In the genomic region with DNA sequence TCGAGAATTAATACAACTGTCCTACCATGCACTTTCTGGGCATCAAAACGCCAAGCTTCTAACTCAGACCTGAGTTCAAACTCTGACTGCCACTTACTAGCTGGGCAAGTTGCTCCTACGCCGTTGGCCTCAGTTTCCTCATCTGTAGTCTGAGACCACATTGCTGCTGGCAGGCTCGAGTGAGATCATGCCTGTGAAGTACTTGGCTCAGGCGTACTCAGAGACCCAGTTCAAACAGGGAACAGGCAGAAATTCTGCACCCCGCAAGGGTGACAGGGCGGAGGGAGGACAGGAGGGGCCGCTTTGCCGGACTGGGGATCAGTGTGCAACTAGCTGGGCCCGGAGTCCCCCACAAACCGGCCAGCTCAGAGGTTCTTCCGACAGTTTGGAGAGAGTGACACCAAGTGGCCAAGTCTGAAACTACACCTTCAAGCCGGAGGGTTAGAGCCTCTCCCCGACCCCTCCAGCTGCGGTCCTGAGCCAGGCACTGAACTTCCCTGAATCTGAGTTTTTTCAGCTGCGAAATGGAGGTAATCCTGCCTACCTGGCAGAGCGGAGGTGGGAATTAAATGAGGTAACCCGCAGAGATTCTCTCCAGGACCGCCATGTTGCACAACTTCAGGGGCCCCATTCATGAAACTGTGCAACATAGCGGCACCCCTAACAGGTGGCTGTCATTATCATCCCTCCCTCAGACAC, we compare ENCODE assay signal across 8 cellular contexts. TPM values are rescaled to one million over a fixed set of nuclear protein-coding genes. Genes with fewer than 3 reads are reported as not detected.
DNase-seq lines count a peak whose midpoint lies in the region; ATAC-seq and TF ChIP-seq lines count a peak whose summit lies in the region.

No MANE protein-coding gene starts in this region.

- intact Hi-C loops in CD4-positive, alpha-beta T cell (cut with DNase I, micrococcal nuclease) = loop anchor here (1.0 to 5.0 kb wide), 4 partner anchors 274 to 482 kb away; partner anchors contain the start of genes CEBPB (in 1 of the 2) and SNAI1 (in 1 of the 2)

- peaks cover 3% of the 10 kb centered on the region; the same call in 1 of the 2 replicates for H3F3A ChIP-seq in GM23248 (ENCODE audit: insufficient read depth)

- POLR2A ChIA-PET in CD4-positive, alpha-beta T cell (lab: Charles Lee) = interaction anchor here (0.6 to 1.2 kb wide), 5 partner anchors 20 to 302 kb away, joined by 3 to 4 read pairs (median 3); no protein-coding TSS in a partner anchor

- ATAC-seq in CD4-positive, alpha-beta T cell (ENCODE audit: poor library complexity) = peak; percentile 75
- peak; percentile 83 to 85 for ATAC-seq in stimulated activated naive B cell treated with anti-CD40 and anti-IgM and Interleukin-4, amounts not matched to agents 10 μg/mL and 1 μg/mL and 100 μg/mL, for 72 hours (replicated peaks)
- ATAC-seq in GM18867 (IDR thresholded peaks at IDR 0.05; ENCODE audit: unreplicated experiment) = no peak

- in situ Hi-C loops in GM23248 (cut with MboI) = loop anchor here (5.0 kb wide), 1 partner anchor 277 kb away; no protein-coding TSS in a partner anchor

- H2AFZ ChIP-seq in GM23248 = peak overlapping the region; percentile 77

- H3K4me2 ChIP-seq in GM23248 (ENCODE audit: unreplicated experiment) = peak overlapping the region; percentile 79

- CTCF ChIA-PET in CD4-positive, alpha-beta T cell (lab: Charles Lee) = interaction anchor here (0.6 to 3.0 kb wide), 6 partner anchors 14 to 282 kb away, joined by 3 to 12 read pairs (median 4); no protein-coding TSS in a partner anchor

- no peaks in the 10 kb centered on the region for H4K20me1 ChIP-seq in GM23248 (ENCODE audit: insufficient read depth)

- H3K9me3 ChIP-seq in CD4-positive, alpha-beta T cell (ENCODE audit: control insufficient read depth, low read length) = no peaks in the 10 kb centered on the region
- H3K9me3 ChIP-seq in GM23248 (ENCODE audit: low read depth) = no peaks in the 10 kb centered on the region

- H3K79me2 ChIP-seq in GM23248 (ENCODE audit: insufficient read depth) = no peaks in the 10 kb centered on the region

- peaks cover 5% of the 10 kb centered on the region for H3K4me1 Mint-ChIP-seq in CD4-positive, alpha-beta T cell (ENCODE audit: low read depth)
- peaks cover 19% of the 10 kb centered on the region for H3K4me1 Mint-ChIP-seq in mesothelial cell of epicardium
- peaks cover 10 to 15% of the 10 kb centered on the region in 2 donors for H3K4me1 Mint-ChIP-seq in stimulated activated naive B cell treated with anti-CD40 and anti-IgM and Interleukin-4, amounts not matched to agents 10 μg/mL and 1 μg/mL and 100 μg/mL, for 72 hours

- no peak overlapping the region for H3K4me3 Mint-ChIP-seq in CD4-positive, alpha-beta T cell
- H3K4me3 Mint-ChIP-seq in mesothelial cell of epicardium = no peak overlapping the region
- peak overlapping the region in 1 of 2 donors; percentile 28 for H3K4me3 Mint-ChIP-seq in stimulated activated naive B cell treated with anti-CD40 and anti-IgM and Interleukin-4, amounts not matched to agents 10 μg/mL and 1 μg/mL and 100 μg/mL, for 72 hours

- no peak overlapping the region for H3K27ac ChIP-seq in CD4-positive, alpha-beta T cell (ENCODE audit: low read depth, low read length)
- H3K27ac ChIP-seq in GM23248 = no peak overlapping the region

- DNase-seq in CD4-positive, alpha-beta T cell = peak; percentile 30 to 60 (median 42)
- DNase-seq in GM23248 (peak; percentile 75), NCI-H510A treated with DMSO at 0.1 percent for 48 hours (lab: John Stamatoyannopoulos, UW) (peak; percentile 47), mesothelial cell of epicardium (ENCODE audit: low spot score in 2 of 2, unreplicated experiment in 2 of 2) (peak; percentile 39 to 71)
- peak; percentile 29 to 43 for DNase-seq in activated CD4-positive, alpha-beta T cell treated with anti-CD3 and anti-CD28 coated beads, Interleukin-2, amount 50 U/mL, for 4 hours
- peak; percentile 30 for DNase-seq in effector CD4-positive, alpha-beta T cell
- peak; percentile 49 for DNase-seq in stimulated activated naive B cell treated with anti-CD40 and anti-IgM and Interleukin-4, amounts not matched to agents 10 μg/mL and 1 μg/mL and 100 μg/mL, for 72 hours

- TF ChIP-seq CTCF in CD4-positive, alpha-beta T cell (IDR thresholded peaks at IDR 0.05) = peak; percentile 80
- TF ChIP-seq CTCF in mesothelial cell of epicardium (IDR thresholded peaks at IDR 0.05; ENCODE audit: unreplicated experiment) = peak; percentile 93

- peak overlapping the region; percentile 51 for H3K4me3 ChIP-seq in GM23248

- H3K27me3 ChIP-seq in CD4-positive, alpha-beta T cell (ENCODE audit: control insufficient read depth, insufficient read depth, low read length) = no peaks in the 10 kb centered on the region
- no peaks in the 10 kb centered on the region for H3K27me3 ChIP-seq in GM23248 (replicated peaks; ENCODE audit: insufficient read depth)

- 10 to 12% methylated on average over 21 of the region's 21 CpGs for WGBS in GM23248 (ENCODE audit: low coverage in 1 of 2, low lambda C conversion rate in 2 of 2, missing lambda C conversion rate in 2 of 2), 2 experiments

- no peaks in the 10 kb centered on the region for H3K9me3 Mint-ChIP-seq in CD4-positive, alpha-beta T cell
- H3K9me3 Mint-ChIP-seq in mesothelial cell of epicardium = no peaks in the 10 kb centered on the region
- no peaks in the 10 kb centered on the region for H3K9me3 Mint-ChIP-seq in stimulated activated naive B cell treated with anti-CD40 and anti-IgM and Interleukin-4, amounts not matched to agents 10 μg/mL and 1 μg/mL and 100 μg/mL, for 72 hours

- no peak overlapping the region for H3K9ac ChIP-seq in GM23248

- H3K27ac Mint-ChIP-seq in CD4-positive, alpha-beta T cell = no peak overlapping the region
- H3K27ac Mint-ChIP-seq in mesothelial cell of epicardium = no peak overlapping the region
- no peak overlapping the region for H3K27ac Mint-ChIP-seq in stimulated activated naive B cell treated with anti-CD40 and anti-IgM and Interleukin-4, amounts not matched to agents 10 μg/mL and 1 μg/mL and 100 μg/mL, for 72 hours

- no peaks in the 10 kb centered on the region for H3K4me1 ChIP-seq in GM23248 (ENCODE audit: insufficient read depth)

- H3K36me3 Mint-ChIP-seq in CD4-positive, alpha-beta T cell (ENCODE audit: low read depth) = no peaks in the 10 kb centered on the region
- H3K36me3 Mint-ChIP-seq in mesothelial cell of epicardium = no peaks in the 10 kb centered on the region
- no peaks in the 10 kb centered on the region for H3K36me3 Mint-ChIP-seq in stimulated activated naive B cell treated with anti-CD40 and anti-IgM and Interleukin-4, amounts not matched to agents 10 μg/mL and 1 μg/mL and 100 μg/mL, for 72 hours

- no peaks in the 10 kb centered on the region; the same call in 1 of the 2 replicates for H3K9me2 ChIP-seq in GM23248 (ENCODE audit: insufficient read depth)

- H3K36me3 ChIP-seq in GM23248 (ENCODE audit: low read depth) = no peaks in the 10 kb centered on the region

- H3K27me3 Mint-ChIP-seq in CD4-positive, alpha-beta T cell = no peaks in the 10 kb centered on the region
- no peaks in the 10 kb centered on the region for H3K27me3 Mint-ChIP-seq in mesothelial cell of epicardium (ENCODE audit: low read depth)
- peaks cover 7 to 24% of the 10 kb centered on the region in 2 donors for H3K27me3 Mint-ChIP-seq in stimulated activated naive B cell treated with anti-CD40 and anti-IgM and Interleukin-4, amounts not matched to agents 10 μg/mL and 1 μg/mL and 100 μg/mL, for 72 hours

RNA-seq across cellular contexts. Expression of gene PTPN1, which starts 46.0 kb away (rescaled TPM):
- total RNA-seq in CD4-positive, alpha-beta T cell = 10 to 100 TPM; 82.3 to 82.8 TPM
- total RNA-seq in GM23248 (2014; rRNA removed; shearing (Covaris generic)) = 22.8 and 27.9 TPM in 2 replicates
- 18.8 and 18.9 TPM in 2 replicates for polyA plus RNA-seq in GM23248 (2016; fragmentation: Nextera tagmentation; extraction: Ambion mirVana)
- total RNA-seq in mesothelial cell of epicardium = 26.2 to 27.7 TPM (median 27.3 TPM) in 3 replicates
